Comparison of ENCODE assay signal across 15 cellular contexts in genomic region chr1:19404748-19405147, GRCh38.
DNase-seq lines count a peak whose midpoint lies in the region; ATAC-seq and TF ChIP-seq lines count a peak whose summit lies in the region.
"Had no signal": no experiment of that assay in that cellular context is flagged by ENCODE, and none has a peak within 500 bp of the region (broad histone marks: within the 10 kb centered on the region; RNA-seq: fewer than 3 reads in every experiment).

No MANE protein-coding gene starts in this region.

- peaks cover 73% of the 10 kb centered on the region for H3K4me1 ChIP-seq in BLaER1
- H3K4me1 ChIP-seq in esophagus muscularis mucosa = peaks cover 76 to 100% (median 99%) of the 10 kb centered on the region in 4 donors

- peaks cover 96% of the 10 kb centered on the region for H4K20me1 ChIP-seq in BLaER1

- H3K27me3 Mint-ChIP-seq in HFFc6 (ENCODE audit: insufficient read depth) (peaks cover 3% of the 10 kb centered on the region), osteocyte (ENCODE audit: unreplicated experiment) (no peaks in the 10 kb centered on the region)
- H3K27me3 Mint-ChIP-seq in activated T-helper 1 cell treated with anti-CD3 and anti-CD28 coated beads, Interleukin-12 subunit alpha, Interleukin-12 subunit beta, Interleukin-2, Interleukin-4 antibody, amounts not matched to agents 30 ng/mL and 10 ng/mL and 1 ng/mL, durations not matched to agents 14 hours and 24 hours and 36 hours (ENCODE audit: insufficient read depth) = no peaks in the 10 kb centered on the region
- H3K27me3 Mint-ChIP-seq: activated CD4-positive, alpha-beta T cell treated with anti-CD3 and anti-CD28 coated beads, Interleukin-2, amount 10 ng/mL, durations not matched to agents 7 days and 5 days had no signal

- H3K36me3 ChIP-seq in BLaER1 (peaks cover 33% of the 10 kb centered on the region), esophagus muscularis mucosa (no peaks in the 10 kb centered on the region)
- H3K36me3 ChIP-seq: breast epithelium had no signal

- no peak for TF ChIP-seq POLR2A in esophagus muscularis mucosa (IDR thresholded peaks at IDR 0.05; ENCODE audit: low read depth)

- H3K9me3 ChIP-seq in BLaER1 (no peaks in the 10 kb centered on the region), esophagus muscularis mucosa (no peaks in the 10 kb centered on the region)
- H3K9me3 ChIP-seq: breast epithelium, HAP-1 had no signal

- DNase-seq in HFFc6 (no peak), esophagus muscularis mucosa (ENCODE audit: extremely low spot score) (no peak), osteocyte (ENCODE audit: extremely low spot score, unreplicated experiment) (no peak), dedifferentiated amniotic fluid mesenchymal stem cell (ENCODE audit: extremely low spot score) (no peak)
- no peak for DNase-seq in activated T-helper 1 cell treated with anti-CD3 and anti-CD28 coated beads, Interleukin-12 subunit alpha, Interleukin-12 subunit beta, Interleukin-2, Interleukin-4 antibody, amounts not matched to agents 30 ng/mL and 10 ng/mL and 1 ng/mL, durations not matched to agents 14 hours and 24 hours and 36 hours (ENCODE audit: low spot score)
- DNase-seq: activated CD4-positive, alpha-beta T cell treated with anti-CD3 and anti-CD28 coated beads, Interleukin-2, amount 10 ng/mL, durations not matched to agents 7 days and 5 days; activated effector memory CD4-positive, alpha-beta T cell treated with Interleukin-2 at 50 U/mL for 16 hours; NK-92 treated with Interleukin-12 subunit alpha and Interleukin-12 subunit beta, amount 100 ng/mL, for 24 hours; Right ventricle myocardium superior had no signal

- ATAC-seq in GM18520 (IDR thresholded peaks at IDR 0.05; ENCODE audit: unreplicated experiment) = no peak
- no peak for ATAC-seq in GM18858 (IDR thresholded peaks at IDR 0.05; ENCODE audit: unreplicated experiment)

- peaks cover 31% of the 10 kb centered on the region for H3K36me3 Mint-ChIP-seq in HFFc6 (ENCODE audit: low read depth)
- peaks cover 27% of the 10 kb centered on the region for H3K36me3 Mint-ChIP-seq in osteocyte (ENCODE audit: unreplicated experiment)
- peaks cover 5% of the 10 kb centered on the region for H3K36me3 Mint-ChIP-seq in activated T-helper 1 cell treated with anti-CD3 and anti-CD28 coated beads, Interleukin-12 subunit alpha, Interleukin-12 subunit beta, Interleukin-2, Interleukin-4 antibody, amounts not matched to agents 30 ng/mL and 10 ng/mL and 1 ng/mL, durations not matched to agents 14 hours and 24 hours and 36 hours (ENCODE audit: low read depth)

- 75% methylated on average over 4 of the region's 5 CpGs for WGBS in esophagus muscularis mucosa

- no peak for TF ChIP-seq CTCF in HFFc6 (IDR thresholded peaks at IDR 0.05)
- TF ChIP-seq CTCF in esophagus muscularis mucosa (IDR thresholded peaks at IDR 0.05) = no peak
- TF ChIP-seq CTCF in osteocyte (IDR thresholded peaks at IDR 0.05) = no peak

- no peak overlapping the region for H3K4me3 ChIP-seq in BLaER1
- peak overlapping the region in 2 of 4 donors; percentile 27 to 38 for H3K4me3 ChIP-seq in esophagus muscularis mucosa
- H3K4me3 ChIP-seq: breast epithelium, HAP-1 had no signal

- H3K9ac ChIP-seq in BLaER1 = no peak overlapping the region

- peak overlapping the region; percentile 75 for H3K4me2 ChIP-seq in BLaER1

- H3K4me3 Mint-ChIP-seq in HFFc6 (no peak overlapping the region), osteocyte (ENCODE audit: unreplicated experiment) (no peak overlapping the region)
- no peak overlapping the region for H3K4me3 Mint-ChIP-seq in activated T-helper 1 cell treated with anti-CD3 and anti-CD28 coated beads, Interleukin-12 subunit alpha, Interleukin-12 subunit beta, Interleukin-2, Interleukin-4 antibody, amounts not matched to agents 30 ng/mL and 10 ng/mL and 1 ng/mL, durations not matched to agents 14 hours and 24 hours and 36 hours
- H3K4me3 Mint-ChIP-seq: activated CD4-positive, alpha-beta T cell treated with anti-CD3 and anti-CD28 coated beads, Interleukin-2, amount 10 ng/mL, durations not matched to agents 7 days and 5 days; T-helper 2 cell treated with Interferon-gamma antibody and Interleukin-4, amounts not matched to agents 5 μg/mL and 100 μg/mL, for 36 hours had no signal

- TF ChIP-seq EP300 in esophagus muscularis mucosa (IDR thresholded peaks at IDR 0.05) = no peak

- 0 out of 2 replicates have a peak overlapping the region, but pooled peaks have one; percentile 15 for H3K27ac ChIP-seq in BLaER1
- H3K27ac ChIP-seq in esophagus muscularis mucosa (replicated peaks in 1 of 4) = peak overlapping the region; percentile 88 to 97 (median 92)

- H3K4me1 Mint-ChIP-seq in HFFc6 (ENCODE audit: low read depth) = peaks cover 90% of the 10 kb centered on the region
- H3K4me1 Mint-ChIP-seq in osteocyte (ENCODE audit: unreplicated experiment) = peaks cover 64% of the 10 kb centered on the region
- H3K4me1 Mint-ChIP-seq in activated T-helper 1 cell treated with anti-CD3 and anti-CD28 coated beads, Interleukin-12 subunit alpha, Interleukin-12 subunit beta, Interleukin-2, Interleukin-4 antibody, amounts not matched to agents 30 ng/mL and 10 ng/mL and 1 ng/mL, durations not matched to agents 14 hours and 24 hours and 36 hours (ENCODE audit: low read depth) = peaks cover 42% of the 10 kb centered on the region

- no peaks in the 10 kb centered on the region for H3K27me3 ChIP-seq in BLaER1
- H3K27me3 ChIP-seq in esophagus muscularis mucosa = no peaks in the 10 kb centered on the region
- H3K27me3 ChIP-seq: breast epithelium had no signal

- H3K9me3 Mint-ChIP-seq in HFFc6 = no peaks in the 10 kb centered on the region
- no peaks in the 10 kb centered on the region for H3K9me3 Mint-ChIP-seq in osteocyte (ENCODE audit: unreplicated experiment)
- H3K9me3 Mint-ChIP-seq in activated T-helper 1 cell treated with anti-CD3 and anti-CD28 coated beads, Interleukin-12 subunit alpha, Interleukin-12 subunit beta, Interleukin-2, Interleukin-4 antibody, amounts not matched to agents 30 ng/mL and 10 ng/mL and 1 ng/mL, durations not matched to agents 14 hours and 24 hours and 36 hours = no peaks in the 10 kb centered on the region
- H3K9me3 Mint-ChIP-seq: activated CD4-positive, alpha-beta T cell treated with anti-CD3 and anti-CD28 coated beads, Interleukin-2, amount 10 ng/mL, durations not matched to agents 7 days and 5 days; T-helper 2 cell treated with Interferon-gamma antibody and Interleukin-4, amounts not matched to agents 5 μg/mL and 100 μg/mL, for 36 hours had no signal

- intact Hi-C loops in esophagus muscularis mucosa (cut with DNase I) = no loop called here
- intact Hi-C loops in activated T-helper 1 cell treated with anti-CD3 and anti-CD28 coated beads, Interleukin-12 subunit alpha, Interleukin-12 subunit beta, Interleukin-2, Interleukin-4 antibody, amounts not matched to agents 30 ng/mL and 10 ng/mL and 1 ng/mL, durations not matched to agents 14 hours and 24 hours and 36 hours (cut with micrococcal nuclease) = no loop called here

- H3K27ac Mint-ChIP-seq in HFFc6 (peak overlapping the region; percentile 33; the same call in 1 of the 2 replicates), osteocyte (ENCODE audit: unreplicated experiment) (peak overlapping the region; percentile 77)
- no peak overlapping the region for H3K27ac Mint-ChIP-seq in activated T-helper 1 cell treated with anti-CD3 and anti-CD28 coated beads, Interleukin-12 subunit alpha, Interleukin-12 subunit beta, Interleukin-2, Interleukin-4 antibody, amounts not matched to agents 30 ng/mL and 10 ng/mL and 1 ng/mL, durations not matched to agents 14 hours and 24 hours and 36 hours
- H3K27ac Mint-ChIP-seq: activated CD4-positive, alpha-beta T cell treated with anti-CD3 and anti-CD28 coated beads, Interleukin-2, amount 10 ng/mL, durations not matched to agents 7 days and 5 days had no signal
